In genomic region chr1:145917595-145917994, GRCh38 we compare ENCODE assay signal across 8 cellular contexts. TPM values are rescaled to one million over a fixed set of nuclear protein-coding genes. Genes with fewer than 3 reads are reported as not detected.
DNase-seq lines count a peak whose midpoint lies in the region; ATAC-seq and TF ChIP-seq lines count a peak whose summit lies in the region.

No MANE protein-coding gene starts in this region.

- H3K9me3 Mint-ChIP-seq in GM23338 (no peaks in the 10 kb centered on the region), glutamatergic neuron (ENCODE audit: unreplicated experiment) (peaks cover 3% of the 10 kb centered on the region)

- H3K27ac Mint-ChIP-seq in GM23338, result no peak overlapping the region
- H3K27ac Mint-ChIP-seq in glutamatergic neuron (ENCODE audit: unreplicated experiment), result peak overlapping the region; percentile 44

- H3K4me3 ChIP-seq in GM23338 (peak overlapping the region; percentile 84), WI38 (ENCODE audit: low read depth, low read length) (peak overlapping the region; percentile 93), skin epidermis (peak overlapping the region; percentile 63 to 88 (median 75))

- H3K9me2 ChIP-seq in GM23338 (ENCODE audit: insufficient read depth), result no peaks in the 10 kb centered on the region

- H3K36me3 Mint-ChIP-seq in GM23338 (ENCODE audit: low read depth), result peaks cover 7% of the 10 kb centered on the region
- no peaks in the 10 kb centered on the region for H3K36me3 Mint-ChIP-seq in glutamatergic neuron (ENCODE audit: unreplicated experiment)

- peaks cover 5% of the 10 kb centered on the region; the same call in 1 of the 2 replicates for H3K36me3 ChIP-seq in GM23338 (ENCODE audit: insufficient read depth)

- peaks cover 8% of the 10 kb centered on the region; the same call in 1 of the 2 replicates for H3K27me3 ChIP-seq in GM23338 (ENCODE audit: insufficient read depth)

- ATAC-seq in GM23338 (no peak; the same call in 1 of the 3 replicates), HG02973 (IDR thresholded peaks at IDR 0.05; ENCODE audit: unreplicated experiment) (no peak), GM21717 (IDR thresholded peaks at IDR 0.05; ENCODE audit: unreplicated experiment) (no peak)

- H3F3A ChIP-seq in GM23338 (replicated peaks; ENCODE audit: low read depth), result no peaks in the 10 kb centered on the region; the same call in 1 of the 2 replicates

- H3K4me1 Mint-ChIP-seq in GM23338 (peaks cover 12% of the 10 kb centered on the region; the same call in 2 of the 3 replicates), glutamatergic neuron (ENCODE audit: low read depth, unreplicated experiment) (peaks cover 7% of the 10 kb centered on the region)

- H3K79me2 ChIP-seq in GM23338 (replicated peaks; ENCODE audit: insufficient read depth), result no peaks in the 10 kb centered on the region

- H3K27ac ChIP-seq in GM23338 (ENCODE audit: low read depth) (no peak overlapping the region), skin epidermis (peak overlapping the region in 19 of 21 experiments; percentile 73 to 94 (median 90))

- peak overlapping the region; percentile 99 for H2AFZ ChIP-seq in GM23338

- no peak for TF ChIP-seq CTCF in GM23338 (conservative IDR thresholded peaks at IDR 0.05; ENCODE audit: low read depth in 2 of 2)
- no peak for TF ChIP-seq CTCF in WI38 (IDR thresholded peaks at IDR 0.05; ENCODE audit: low read depth, low read length)
- no peak for TF ChIP-seq CTCF in glutamatergic neuron (IDR thresholded peaks at IDR 0.05; ENCODE audit: partially characterized antibody, unreplicated experiment)

- peak overlapping the region; percentile 92 for H3K4me3 Mint-ChIP-seq in GM23338
- H3K4me3 Mint-ChIP-seq in glutamatergic neuron (ENCODE audit: unreplicated experiment), result peak overlapping the region; percentile 94

- H3K27me3 Mint-ChIP-seq in GM23338 (ENCODE audit: insufficient read depth, low read depth, poor library complexity) (peaks cover 20% of the 10 kb centered on the region), glutamatergic neuron (ENCODE audit: unreplicated experiment) (peaks cover 2% of the 10 kb centered on the region)

- H4K20me1 ChIP-seq in GM23338 (replicated peaks; ENCODE audit: insufficient read depth), result no peaks in the 10 kb centered on the region; the same call in 1 of the 2 replicates

- DNase-seq in GM23338 (ENCODE audit: low spot score), result no peak
- no peak for DNase-seq in glutamatergic neuron
- DNase-seq in ecto neural progenitor cell (ENCODE audit: low spot score), result no peak
- no peak for DNase-seq in glomerular visceral epithelial cell (ENCODE audit: extremely low spot score)

- H3K4me1 ChIP-seq in GM23338 (ENCODE audit: insufficient read depth), result peaks cover 6% of the 10 kb centered on the region; the same call in 1 of the 2 replicates

- peak overlapping the region; percentile 99 for H3K4me2 ChIP-seq in GM23338

TF ChIP-seq in GM23338, 12 proteins besides CTCF, POLR2A, EP300 and RAD21 (continues in another document):
- TF ChIP-seq ZNF462 (CRISPR knock-in tag; IDR thresholded peaks at IDR 0.05), result no peak
- TF ChIP-seq EZH2phosphoT487 (IDR thresholded peaks at IDR 0.05; ENCODE audit: unreplicated experiment), result no peak
- TF ChIP-seq JUNB (IDR thresholded peaks at IDR 0.05; ENCODE audit: unreplicated experiment), result no peak
- no peak for TF ChIP-seq POLR2AphosphoS5 (IDR thresholded peaks at IDR 0.05; ENCODE audit: low read depth)
- TF ChIP-seq EZH2 (IDR thresholded peaks at IDR 0.05; ENCODE audit: low read depth, unreplicated experiment), result no peak
- no peak for TF ChIP-seq STAT1 (IDR thresholded peaks at IDR 0.05; ENCODE audit: unreplicated experiment)
- TF ChIP-seq ZNF114 (CRISPR knock-in tag; IDR thresholded peaks at IDR 0.05), result no peak
- TF ChIP-seq ZNF331 (CRISPR knock-in tag; IDR thresholded peaks at IDR 0.05; ENCODE audit: low read depth), result no peak
- TF ChIP-seq CREB1 (CRISPR knock-in tag; IDR thresholded peaks at IDR 0.05; ENCODE audit: low read depth), result no peak
- no peak for TF ChIP-seq ETS1 (IDR thresholded peaks at IDR 0.05)
- TF ChIP-seq NANOG (IDR thresholded peaks at IDR 0.05; ENCODE audit: borderline replicate concordance), result no peak

RNA-seq across cellular contexts. Expression of gene PEX11B, which starts 0.9 kb away (rescaled TPM):
- total RNA-seq in GM23338 (2014; rRNA removed; shearing (Covaris generic)), result 9.1 and 10.0 TPM in 2 replicates
- 7.4 and 9.7 TPM in 2 replicates for polyA plus RNA-seq in GM23338 (2016; fragmentation: Nextera tagmentation; extraction: Ambion mirVana)
- total RNA-seq in glutamatergic neuron (ENCODE audit: unreplicated experiment), result 24.7 TPM

RNA-seq across cellular contexts. Expression of gene ITGA10, which starts 7.7 kb away (rescaled TPM):
- total RNA-seq in GM23338 (2014; rRNA removed; shearing (Covaris generic)), result 0.04 and 0.21 TPM in 2 replicates
- 0.21 TPM in 1 of 2 replicates, not detected in the other for polyA plus RNA-seq in GM23338 (2016; fragmentation: Nextera tagmentation; extraction: Ambion mirVana)
- total RNA-seq in glutamatergic neuron (ENCODE audit: unreplicated experiment), result 1.1 TPM

RNA-seq across cellular contexts. Expression of gene RBM8A, which starts 9.7 kb away (rescaled TPM):
- total RNA-seq in GM23338 (2014; rRNA removed; shearing (Covaris generic)), result 170 and 212 TPM in 2 replicates
- polyA plus RNA-seq in GM23338 (2016; fragmentation: Nextera tagmentation; extraction: Ambion mirVana), result 286 and 312 TPM in 2 replicates
- 206 TPM for total RNA-seq in glutamatergic neuron (ENCODE audit: unreplicated experiment)

RNA-seq across cellular contexts. Expression of gene ANKRD35, which starts 31.9 kb away (rescaled TPM):
- 3.6 and 4.3 TPM in 2 replicates for total RNA-seq in GM23338 (2014; rRNA removed; shearing (Covaris generic))
- polyA plus RNA-seq in GM23338 (2016; fragmentation: Nextera tagmentation; extraction: Ambion mirVana), result 4.9 and 5.6 TPM in 2 replicates
- 2.1 TPM for total RNA-seq in glutamatergic neuron (ENCODE audit: unreplicated experiment)

RNA-seq across cellular contexts. Expression of gene LIX1L, which starts 40.2 kb away (rescaled TPM):
- 2.5 and 2.6 TPM in 2 replicates for total RNA-seq in GM23338 (2014; rRNA removed; shearing (Covaris generic))
- polyA plus RNA-seq in GM23338 (2016; fragmentation: Nextera tagmentation; extraction: Ambion mirVana), result 0.76 and 1.1 TPM in 2 replicates
- 20.3 TPM for total RNA-seq in glutamatergic neuron (ENCODE audit: unreplicated experiment)
